ENCODE assay signal across 8 cellular contexts in genomic region chr2:85578243-85579180, GRCh38. TPM values are rescaled to one million over a fixed set of nuclear protein-coding genes. Genes with fewer than 3 reads are reported as not detected.
DNase-seq lines count a peak whose midpoint lies in the region; ATAC-seq, FAIRE-seq and TF ChIP-seq lines count a peak whose summit lies in the region.

No MANE protein-coding gene starts in this region.

- no peaks in the 10 kb centered on the region for H3K27me3 Mint-ChIP-seq in activated naive CD4-positive, alpha-beta T cell treated with anti-CD3 and anti-CD28 coated beads for 36 hours (ENCODE audit: low read depth)
- H3K27me3 Mint-ChIP-seq in activated naive CD8-positive, alpha-beta T cell treated with anti-CD3 and anti-CD28 coated beads, Interleukin-2, amount 10 ng/mL, durations not matched to agents 7 days and 5 days = no peaks in the 10 kb centered on the region
- H3K27me3 Mint-ChIP-seq in stimulated activated naive B cell treated with anti-CD40 and anti-IgM and Interleukin-4, amounts not matched to agents 10 μg/mL and 1 μg/mL and 100 μg/mL, for 72 hours = no peaks in the 10 kb centered on the region

- H3K36me3 ChIP-seq in KOPT-K1 (ENCODE audit: insufficient read depth, low read length) (no peaks in the 10 kb centered on the region), kidney (ENCODE audit: control insufficient read depth in 1 of 2, insufficient read depth in 2 of 2, low read length in 2 of 2) (peaks cover under 1 to 8% of the 10 kb centered on the region in 2 donors)

- ATAC-seq in activated naive CD8-positive, alpha-beta T cell treated with anti-CD3 and anti-CD28 coated beads, Interleukin-2, amount 10 ng/mL, durations not matched to agents 7 days and 5 days (ENCODE audit: low read depth) = peak; percentile 40
- ATAC-seq in stimulated activated naive B cell treated with anti-CD40 and anti-IgM and Interleukin-4, amounts not matched to agents 10 μg/mL and 1 μg/mL and 100 μg/mL, for 72 hours (replicated peaks) = peak; percentile 86 to 87

- peak overlapping the region; percentile 71 to 73 for H3K9ac ChIP-seq in kidney (ENCODE audit: low read length in 2 of 2)

- H3K4me3 ChIP-seq in kidney (ENCODE audit: low read length in 2 of 2) = peak overlapping the region; percentile 65 to 80

- no peak for FAIRE-seq in kidney (lab: Jason Lieb, UNC)

- peaks cover 9% of the 10 kb centered on the region for H3K36me3 Mint-ChIP-seq in activated naive CD4-positive, alpha-beta T cell treated with anti-CD3 and anti-CD28 coated beads for 36 hours (ENCODE audit: low read depth)
- H3K36me3 Mint-ChIP-seq in activated naive CD8-positive, alpha-beta T cell treated with anti-CD3 and anti-CD28 coated beads, Interleukin-2, amount 10 ng/mL, durations not matched to agents 7 days and 5 days = peaks cover 23% of the 10 kb centered on the region
- peaks cover 24 to 37% of the 10 kb centered on the region in 2 donors for H3K36me3 Mint-ChIP-seq in stimulated activated naive B cell treated with anti-CD40 and anti-IgM and Interleukin-4, amounts not matched to agents 10 μg/mL and 1 μg/mL and 100 μg/mL, for 72 hours

- peaks cover 33% of the 10 kb centered on the region for H3K4me1 Mint-ChIP-seq in activated naive CD4-positive, alpha-beta T cell treated with anti-CD3 and anti-CD28 coated beads for 36 hours (ENCODE audit: low read depth)
- H3K4me1 Mint-ChIP-seq in activated naive CD8-positive, alpha-beta T cell treated with anti-CD3 and anti-CD28 coated beads, Interleukin-2, amount 10 ng/mL, durations not matched to agents 7 days and 5 days = peaks cover 33% of the 10 kb centered on the region
- peaks cover 29 to 55% of the 10 kb centered on the region in 2 donors for H3K4me1 Mint-ChIP-seq in stimulated activated naive B cell treated with anti-CD40 and anti-IgM and Interleukin-4, amounts not matched to agents 10 μg/mL and 1 μg/mL and 100 μg/mL, for 72 hours

- no peaks in the 10 kb centered on the region for H3K9me3 Mint-ChIP-seq in activated naive CD4-positive, alpha-beta T cell treated with anti-CD3 and anti-CD28 coated beads for 36 hours
- H3K9me3 Mint-ChIP-seq in activated naive CD8-positive, alpha-beta T cell treated with anti-CD3 and anti-CD28 coated beads, Interleukin-2, amount 10 ng/mL, durations not matched to agents 7 days and 5 days = no peaks in the 10 kb centered on the region
- no peaks in the 10 kb centered on the region for H3K9me3 Mint-ChIP-seq in stimulated activated naive B cell treated with anti-CD40 and anti-IgM and Interleukin-4, amounts not matched to agents 10 μg/mL and 1 μg/mL and 100 μg/mL, for 72 hours

- CTCF ChIA-PET in activated naive CD4-positive, alpha-beta T cell treated with anti-CD3 and anti-CD28 coated beads for 36 hours (lab: Charles Lee) = interaction anchor here (0.6 to 1.9 kb wide), 4 partner anchors 17 to 191 kb away, joined by 5 to 8 read pairs (median 6); partner anchors contain the start of gene RNF181

- H3K4me1 ChIP-seq in kidney (ENCODE audit: control insufficient read depth in 1 of 2, insufficient read depth in 1 of 2, low read depth in 1 of 2, low read length in 2 of 2) = peaks cover 20 to 24% of the 10 kb centered on the region in 2 donors

- H3K27ac ChIP-seq in KOPT-K1 (ENCODE audit: low read depth, low read length, poor library complexity, severe bottlenecking) (peak overlapping the region; percentile 52), kidney (ENCODE audit: low read depth in 2 of 2, low read length in 2 of 2) (peak overlapping the region; percentile 85 to 94)

- H3K4me3 Mint-ChIP-seq in activated naive CD4-positive, alpha-beta T cell treated with anti-CD3 and anti-CD28 coated beads for 36 hours = peak overlapping the region; percentile 90
- peak overlapping the region; percentile 92 for H3K4me3 Mint-ChIP-seq in activated naive CD8-positive, alpha-beta T cell treated with anti-CD3 and anti-CD28 coated beads, Interleukin-2, amount 10 ng/mL, durations not matched to agents 7 days and 5 days
- peak overlapping the region; percentile 92 to 99 for H3K4me3 Mint-ChIP-seq in stimulated activated naive B cell treated with anti-CD40 and anti-IgM and Interleukin-4, amounts not matched to agents 10 μg/mL and 1 μg/mL and 100 μg/mL, for 72 hours

- H3K9me3 ChIP-seq in KOPT-K1 (ENCODE audit: insufficient read depth, low read length, poor library complexity, severe bottlenecking) = no peaks in the 10 kb centered on the region
- H3K9me3 ChIP-seq in kidney (ENCODE audit: control insufficient read depth in 1 of 2, low read length in 2 of 2) = no peaks in the 10 kb centered on the region

- POLR2A ChIA-PET in activated naive CD8-positive, alpha-beta T cell treated with anti-CD3 and anti-CD28 coated beads, Interleukin-2, amount 10 ng/mL, durations not matched to agents 7 days and 5 days (lab: Charles Lee) = interaction anchor here (0.8 to 4.5 kb wide), 14 partner anchors 9 to 251 kb away, joined by 3 to 30 read pairs (median 5); partner anchors contain the start of genes C2orf68, GGCX, MAT2A and RNF181

- peak; percentile 51 for DNase-seq in activated naive CD4-positive, alpha-beta T cell treated with anti-CD3 and anti-CD28 coated beads for 36 hours
- DNase-seq in activated naive CD4-positive, alpha-beta T cell (lab: John Stamatoyannopoulos, UW) = no peak
- peak; percentile 45 for DNase-seq in activated naive CD8-positive, alpha-beta T cell treated with anti-CD3 and anti-CD28 coated beads, Interleukin-2, amount 10 ng/mL, durations not matched to agents 7 days and 5 days
- DNase-seq in kidney (peak; percentile 85), amniotic stem cell (lab: John Stamatoyannopoulos, UW) (no peak), NCI-H69 (lab: John Stamatoyannopoulos, UW) (no peak)
- DNase-seq in stimulated activated naive B cell treated with anti-CD40 and anti-IgM and Interleukin-4, amounts not matched to agents 10 μg/mL and 1 μg/mL and 100 μg/mL, for 72 hours = peak; percentile 47

- intact Hi-C loops in activated naive CD4-positive, alpha-beta T cell treated with anti-CD3 and anti-CD28 coated beads for 36 hours (cut with micrococcal nuclease) = loop anchor here (1.0 kb wide), 1 partner anchor 17 kb away; the partner anchor contains the start of gene GGCX
- intact Hi-C loops in kidney (cut with DNase I) = no loop called here

- peak overlapping the region; percentile 87 for H3K27ac Mint-ChIP-seq in activated naive CD4-positive, alpha-beta T cell treated with anti-CD3 and anti-CD28 coated beads for 36 hours
- peak overlapping the region; percentile 90 for H3K27ac Mint-ChIP-seq in activated naive CD8-positive, alpha-beta T cell treated with anti-CD3 and anti-CD28 coated beads, Interleukin-2, amount 10 ng/mL, durations not matched to agents 7 days and 5 days
- H3K27ac Mint-ChIP-seq in stimulated activated naive B cell treated with anti-CD40 and anti-IgM and Interleukin-4, amounts not matched to agents 10 μg/mL and 1 μg/mL and 100 μg/mL, for 72 hours = peak overlapping the region; percentile 96

- TF ChIP-seq CTCF in kidney (IDR thresholded peaks at IDR 0.05; ENCODE audit: borderline replicate concordance, extremely low read depth, insufficient read depth) = no peak

RNA-seq across cellular contexts. Expression of gene VAMP8, which starts 1.1 kb away (rescaled TPM):
- total RNA-seq in activated naive CD4-positive, alpha-beta T cell treated with anti-CD3 and anti-CD28 coated beads for 36 hours = 100 to 1,000 TPM in 1 of 2 experiments, 10 to 100 TPM in 1; 98.7 to 102 TPM
- 100 to 1,000 TPM; 128 to 135 TPM for total RNA-seq in activated naive CD8-positive, alpha-beta T cell treated with anti-CD3 and anti-CD28 coated beads, Interleukin-2, amount 10 ng/mL, durations not matched to agents 7 days and 5 days
- total RNA-seq in kidney = 196 TPM
- polyA plus RNA-seq in kidney (ENCODE audit: insufficient read depth, low read depth, low replicate concordance) = 604 TPM

RNA-seq across cellular contexts. Expression of gene VAMP5, which starts 5.7 kb away (rescaled TPM):
- total RNA-seq in activated naive CD4-positive, alpha-beta T cell treated with anti-CD3 and anti-CD28 coated beads for 36 hours = 10 to 100 TPM; 18.4 to 21.8 TPM
- 10 to 100 TPM; 66.7 to 70.8 TPM for total RNA-seq in activated naive CD8-positive, alpha-beta T cell treated with anti-CD3 and anti-CD28 coated beads, Interleukin-2, amount 10 ng/mL, durations not matched to agents 7 days and 5 days
- 46.0 TPM for total RNA-seq in kidney
- 145 TPM for polyA plus RNA-seq in kidney (ENCODE audit: insufficient read depth, low read depth, low replicate concordance)

RNA-seq across cellular contexts. Expression of gene RNF181, which starts 17.0 kb away (rescaled TPM):
- total RNA-seq in activated naive CD4-positive, alpha-beta T cell treated with anti-CD3 and anti-CD28 coated beads for 36 hours = 10 to 100 TPM; 86.8 to 96.1 TPM
- 10 to 100 TPM; 96.4 to 97.4 TPM for total RNA-seq in activated naive CD8-positive, alpha-beta T cell treated with anti-CD3 and anti-CD28 coated beads, Interleukin-2, amount 10 ng/mL, durations not matched to agents 7 days and 5 days
- total RNA-seq in kidney = 89.9 TPM
- polyA plus RNA-seq in kidney (ENCODE audit: insufficient read depth, low read depth, low replicate concordance) = 407 TPM

RNA-seq across cellular contexts. Expression of gene GGCX, which starts 17.2 kb away (rescaled TPM):
- total RNA-seq in activated naive CD4-positive, alpha-beta T cell treated with anti-CD3 and anti-CD28 coated beads for 36 hours = 10 to 100 TPM; 17.5 to 18.8 TPM
- total RNA-seq in activated naive CD8-positive, alpha-beta T cell treated with anti-CD3 and anti-CD28 coated beads, Interleukin-2, amount 10 ng/mL, durations not matched to agents 7 days and 5 days = 10 to 100 TPM; 24.8 to 26.8 TPM
- total RNA-seq in kidney = 50.7 TPM
- 27.8 TPM for polyA plus RNA-seq in kidney (ENCODE audit: insufficient read depth, low read depth, low replicate concordance)

RNA-seq across cellular contexts. Expression of gene TMEM150A, which starts 24.0 kb away (rescaled TPM):
- under 1 TPM; 0.55 to 0.67 TPM for total RNA-seq in activated naive CD4-positive, alpha-beta T cell treated with anti-CD3 and anti-CD28 coated beads for 36 hours
- 1 to 10 TPM; 5.3 to 7.0 TPM for total RNA-seq in activated naive CD8-positive, alpha-beta T cell treated with anti-CD3 and anti-CD28 coated beads, Interleukin-2, amount 10 ng/mL, durations not matched to agents 7 days and 5 days
- 23.1 TPM for total RNA-seq in kidney
- polyA plus RNA-seq in kidney (ENCODE audit: insufficient read depth, low read depth, low replicate concordance) = 61.2 TPM

Comparison
In these comparisons a context has a peak if more than half of its experiments do, and no peak if none do; other contexts are left out.
1. DNase-seq: peak in activated naive CD4-positive, alpha-beta T cell treated with anti-CD3 and anti-CD28 coated beads for 36 hours (single experiment), activated naive CD8-positive, alpha-beta T cell treated with anti-CD3 and anti-CD28 coated beads, Interleukin-2, amount 10 ng/mL, durations not matched to agents 7 days and 5 days (single experiment), kidney (single experiment) and stimulated activated naive B cell treated with anti-CD40 and anti-IgM and Interleukin-4, amounts not matched to agents 10 μg/mL and 1 μg/mL and 100 μg/mL, for 72 hours (single experiment); none in activated naive CD4-positive, alpha-beta T cell (0 of 4), amniotic stem cell (single experiment) and NCI-H69 (single experiment).
2. Peak in every context shown above with its lines, with median percentiles within 50 percentile points of each other: H3K27ac Mint-ChIP-seq and H3K4me3 Mint-ChIP-seq.